28 cellular contexts compared by ENCODE assay signal in the genomic region with DNA sequence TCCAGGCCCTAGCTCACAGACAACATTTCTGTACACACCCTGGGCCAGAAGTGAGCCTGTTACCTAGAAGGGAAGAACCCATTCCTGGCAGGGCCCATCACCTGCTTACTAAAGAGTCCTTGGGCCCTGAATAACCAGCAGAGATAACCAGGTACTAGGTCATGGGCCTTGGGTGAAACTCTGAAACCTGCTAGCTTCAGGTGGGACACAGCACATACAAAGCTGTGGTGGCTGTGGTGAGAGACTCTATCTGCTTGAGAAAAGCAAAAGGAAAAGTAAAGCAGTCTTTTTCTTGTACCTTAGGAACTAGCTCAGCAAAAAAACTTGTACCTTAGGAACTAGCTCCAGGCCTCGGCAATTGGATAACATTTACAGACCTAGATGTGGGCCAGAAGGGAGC.
"Had no signal": no experiment of that assay in that cellular context is flagged by ENCODE, and none has a peak within 500 bp of the region (broad histone marks: within the 10 kb centered on the region; RNA-seq: fewer than 3 reads in every experiment).

No MANE protein-coding gene starts in this region.

- H3K4me3 ChIP-seq: stomach, suprapubic skin, testis, thoracic aorta, thyroid gland, tibial artery, tibial nerve, transverse colon, upper lobe of left lung, upper lobe of right lung, uterus, vagina had no signal

- H3K9me3 ChIP-seq: stomach, suprapubic skin, testis, thoracic aorta, thyroid gland, tibial artery, tibial nerve, transverse colon, upper lobe of left lung, upper lobe of right lung, uterus, vagina had no signal

- H3K27ac Mint-ChIP-seq: stimulated activated effector memory CD8-positive, alpha-beta T cell treated with anti-CD3 and anti-CD28 coated beads, Interleukin-12 subunit alpha, Interleukin-12 subunit beta, amount 100 ng/mL, for 72 hours; stimulated activated memory B cell treated with anti-CD40 and anti-IgM and Interleukin-4, amounts not matched to agents 10 μg/mL and 1 μg/mL and 100 μg/mL, for 72 hours; stimulated activated naive B cell treated with anti-CD40 and anti-IgM and Interleukin-4, amounts not matched to agents 10 μg/mL and 1 μg/mL and 100 μg/mL, for 72 hours; stimulated activated naive CD8-positive, alpha-beta T cell treated with anti-CD3 and anti-CD28 coated beads, Interleukin-15, amount 100 ng/mL, for 72 hours; stimulated activated naive CD8-positive, alpha-beta T cell treated with anti-CD3 and anti-CD28 coated beads, Interleukin-15, Interleukin-2, amounts not matched to agents 100 ng/mL and 50 ng/mL, for 24 hours; type B pancreatic cell had no signal

- H3K36me3 ChIP-seq: stomach, suprapubic skin, thoracic aorta, thyroid gland, tibial artery, tibial nerve, transverse colon, upper lobe of left lung, upper lobe of right lung, uterus, vagina had no signal

- H3K27me3 ChIP-seq: stomach, suprapubic skin, testis, thyroid gland, tibial artery, tibial nerve, transverse colon, upper lobe of left lung, upper lobe of right lung, uterus, vagina had no signal

- H3K27ac ChIP-seq: stomach, suprapubic skin, testis, thoracic aorta, thyroid gland, tibial artery, tibial nerve, transverse colon, upper lobe of left lung, upper lobe of right lung, uterus, vagina had no signal

- ATAC-seq: stimulated activated effector memory CD8-positive, alpha-beta T cell treated with anti-CD3 and anti-CD28 coated beads, Interleukin-12 subunit alpha, Interleukin-12 subunit beta, amount 100 ng/mL, for 72 hours; stimulated activated memory B cell treated with anti-CD40 and anti-IgM and Interleukin-4, amounts not matched to agents 10 μg/mL and 1 μg/mL and 100 μg/mL, for 72 hours; stimulated activated naive B cell treated with anti-CD40 and anti-IgM and Interleukin-4, amounts not matched to agents 10 μg/mL and 1 μg/mL and 100 μg/mL, for 72 hours; stimulated activated naive CD8-positive, alpha-beta T cell treated with anti-CD3 and anti-CD28 coated beads, Interleukin-15, amount 100 ng/mL, for 72 hours; stimulated activated naive CD8-positive, alpha-beta T cell treated with anti-CD3 and anti-CD28 coated beads, Interleukin-15, Interleukin-2, amounts not matched to agents 100 U/mL and 50 U/mL, for 24 hours; upper lobe of right lung had no signal

- H3K4me3 Mint-ChIP-seq: stimulated activated effector memory CD8-positive, alpha-beta T cell treated with anti-CD3 and anti-CD28 coated beads, Interleukin-12 subunit alpha, Interleukin-12 subunit beta, amount 100 ng/mL, for 72 hours; stimulated activated memory B cell treated with anti-CD40 and anti-IgM and Interleukin-4, amounts not matched to agents 10 μg/mL and 1 μg/mL and 100 μg/mL, for 72 hours; stimulated activated naive B cell treated with anti-CD40 and anti-IgM and Interleukin-4, amounts not matched to agents 10 μg/mL and 1 μg/mL and 100 μg/mL, for 72 hours; stimulated activated naive CD8-positive, alpha-beta T cell treated with anti-CD3 and anti-CD28 coated beads, Interleukin-15, amount 100 ng/mL, for 72 hours; stimulated activated naive CD8-positive, alpha-beta T cell treated with anti-CD3 and anti-CD28 coated beads, Interleukin-15, Interleukin-2, amounts not matched to agents 100 ng/mL and 50 ng/mL, for 24 hours; type B pancreatic cell had no signal

- H3K27me3 Mint-ChIP-seq: stimulated activated memory B cell treated with anti-CD40 and anti-IgM and Interleukin-4, amounts not matched to agents 10 μg/mL and 1 μg/mL and 100 μg/mL, for 72 hours; stimulated activated naive B cell treated with anti-CD40 and anti-IgM and Interleukin-4, amounts not matched to agents 10 μg/mL and 1 μg/mL and 100 μg/mL, for 72 hours; stimulated activated naive CD8-positive, alpha-beta T cell treated with anti-CD3 and anti-CD28 coated beads, Interleukin-15, amount 100 ng/mL, for 72 hours; stimulated activated naive CD8-positive, alpha-beta T cell treated with anti-CD3 and anti-CD28 coated beads, Interleukin-15, Interleukin-2, amounts not matched to agents 100 ng/mL and 50 ng/mL, for 24 hours; type B pancreatic cell had no signal

- H3K36me3 Mint-ChIP-seq: stimulated activated effector memory CD8-positive, alpha-beta T cell treated with anti-CD3 and anti-CD28 coated beads, Interleukin-12 subunit alpha, Interleukin-12 subunit beta, amount 100 ng/mL, for 72 hours; stimulated activated memory B cell treated with anti-CD40 and anti-IgM and Interleukin-4, amounts not matched to agents 10 μg/mL and 1 μg/mL and 100 μg/mL, for 72 hours; stimulated activated naive B cell treated with anti-CD40 and anti-IgM and Interleukin-4, amounts not matched to agents 10 μg/mL and 1 μg/mL and 100 μg/mL, for 72 hours; type B pancreatic cell had no signal

- H3K4me1 Mint-ChIP-seq: stimulated activated effector memory CD8-positive, alpha-beta T cell treated with anti-CD3 and anti-CD28 coated beads, Interleukin-12 subunit alpha, Interleukin-12 subunit beta, amount 100 ng/mL, for 72 hours; stimulated activated memory B cell treated with anti-CD40 and anti-IgM and Interleukin-4, amounts not matched to agents 10 μg/mL and 1 μg/mL and 100 μg/mL, for 72 hours; stimulated activated naive B cell treated with anti-CD40 and anti-IgM and Interleukin-4, amounts not matched to agents 10 μg/mL and 1 μg/mL and 100 μg/mL, for 72 hours; stimulated activated naive CD8-positive, alpha-beta T cell treated with anti-CD3 and anti-CD28 coated beads, Interleukin-15, amount 100 ng/mL, for 72 hours had no signal

- DNase-seq: stimulated activated CD4-positive, alpha-beta T cell treated with anti-CD3 and anti-CD28 coated beads, Interleukin-2, amount 100 ng/mL, for 48 hours; stimulated activated CD4-positive, alpha-beta T cell treated with anti-CD3 and anti-CD28 coated beads, Interleukin-4, amount 100 ng/mL, for 1 hour; stimulated activated CD4-positive, alpha-beta T cell treated with anti-CD3 and anti-CD28 coated beads, Interleukin-4, amount 100 ng/mL, for 24 hours; stimulated activated CD4-positive, alpha-beta T cell treated with anti-CD3 and anti-CD28 coated beads, Interleukin-4, amount 100 ng/mL, for 4 hours; stimulated activated CD8-positive, alpha-beta memory T cell treated with anti-CD3 and anti-CD28 coated beads, Interleukin-4, amount 100 ng/mL, for 48 hours; stimulated activated naive B cell treated with anti-CD40 and anti-IgM and Interleukin-4, amounts not matched to agents 10 μg/mL and 1 μg/mL and 100 μg/mL, for 72 hours; stimulated activated naive CD4-positive, alpha-beta T cell; stimulated activated naive CD4-positive, alpha-beta T cell treated with Interleukin-2 at 50 U/mL for 16 hours; stimulated activated naive CD8-positive, alpha-beta T cell treated with anti-CD3 and anti-CD28 coated beads, Interleukin-15, amount 100 ng/mL, for 72 hours; stimulated activated naive CD8-positive, alpha-beta T cell treated with anti-CD3 and anti-CD28 coated beads, Interleukin-15, Interleukin-2, amounts not matched to agents 100 U/mL and 50 U/mL, for 24 hours; stomach; substantia nigra; testis; thyroid gland; tibial artery; transverse colon; trophoblast cell; upper lobe of left lung; upper lobe of right lung; uterus had no signal

- H3K4me1 ChIP-seq: stomach, suprapubic skin, testis, thyroid gland, tibial artery, tibial nerve, transverse colon, upper lobe of left lung, upper lobe of right lung, uterus, vagina had no signal
